ENCODE assay signal across 18 cellular contexts in the genomic region with DNA sequence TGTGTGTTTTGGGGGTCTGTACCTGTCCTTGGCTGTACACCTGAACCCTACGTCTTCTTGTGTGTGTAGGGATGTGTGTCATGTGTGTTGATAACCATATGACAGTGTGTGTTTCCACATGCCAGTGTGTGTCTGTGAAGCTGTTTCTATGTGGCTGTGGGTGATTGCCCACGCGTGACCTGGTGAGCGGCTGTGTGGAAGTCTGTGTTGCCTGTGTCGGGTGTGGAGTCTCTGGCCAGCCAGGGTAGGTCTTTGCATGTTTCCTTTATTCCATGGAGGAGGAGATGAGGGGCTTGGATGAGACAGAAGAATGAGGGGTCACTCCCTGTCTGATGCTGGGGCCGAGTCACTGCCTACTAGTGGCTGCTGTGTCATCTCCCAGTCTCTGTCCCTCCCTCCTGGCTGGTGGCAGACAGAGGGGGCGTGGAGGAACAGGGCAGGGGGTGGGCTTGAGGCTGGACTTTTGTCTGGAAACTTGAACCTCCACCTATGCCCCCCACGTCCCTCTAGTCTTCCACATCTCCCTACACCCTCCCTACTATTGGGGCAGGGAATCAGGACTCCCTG. TPM values are rescaled to one million over a fixed set of nuclear protein-coding genes. Genes with fewer than 3 reads are reported as not detected.
DNase-seq lines count a peak whose midpoint lies in the region; ATAC-seq and TF ChIP-seq lines count a peak whose summit lies in the region.
"Had no signal": no experiment of that assay in that cellular context is flagged by ENCODE, and none has a peak within 500 bp of the region (broad histone marks: within the 10 kb centered on the region; RNA-seq: fewer than 3 reads in every experiment).

No MANE protein-coding gene starts in this region.

- TF ChIP-seq POLR2A in erythroblast (IDR thresholded peaks at IDR 0.05; ENCODE audit: low read length): no peak

- no peaks in the 10 kb centered on the region for H3K27me3 Mint-ChIP-seq in activated naive CD8-positive, alpha-beta T cell
- peaks cover 10% of the 10 kb centered on the region for H3K27me3 Mint-ChIP-seq in activated naive CD8-positive, alpha-beta T cell treated with anti-CD3 and anti-CD28 coated beads, Interleukin-2, amount 50 U/mL, for 24 hours
- no peaks in the 10 kb centered on the region for H3K27me3 Mint-ChIP-seq in chondrocyte (ENCODE audit: low read depth)
- H3K27me3 Mint-ChIP-seq: activated CD8-positive, alpha-beta T cell treated with anti-CD3 and anti-CD28 coated beads for 36 hours had no signal

- peak overlapping the region; percentile 20 for H3K4me3 Mint-ChIP-seq in activated naive CD8-positive, alpha-beta T cell
- no peak overlapping the region for H3K4me3 Mint-ChIP-seq in activated naive CD8-positive, alpha-beta T cell treated with anti-CD3 and anti-CD28 coated beads, Interleukin-2, amount 50 U/mL, for 24 hours
- no peak overlapping the region for H3K4me3 Mint-ChIP-seq in chondrocyte (ENCODE audit: unreplicated experiment)
- H3K4me3 Mint-ChIP-seq: activated CD8-positive, alpha-beta T cell treated with anti-CD3 and anti-CD28 coated beads for 36 hours; activated T-cell treated with anti-CD3 and anti-CD28 coated beads, Interleukin-2, amount 50 U/mL, for 4 hours; T-helper 1 cell treated with Interleukin-12 subunit alpha and Interleukin-12 subunit beta and Interleukin-4 antibody, amounts not matched to agents 30 μg/mL and 1 μg/mL, for 36 hours had no signal

- no peaks in the 10 kb centered on the region for H3K9me3 Mint-ChIP-seq in activated naive CD8-positive, alpha-beta T cell (ENCODE audit: low read depth)
- H3K9me3 Mint-ChIP-seq in activated naive CD8-positive, alpha-beta T cell treated with anti-CD3 and anti-CD28 coated beads, Interleukin-2, amount 50 U/mL, for 24 hours: no peaks in the 10 kb centered on the region
- H3K9me3 Mint-ChIP-seq in chondrocyte (ENCODE audit: low read depth): no peaks in the 10 kb centered on the region
- H3K9me3 Mint-ChIP-seq: activated CD8-positive, alpha-beta T cell treated with anti-CD3 and anti-CD28 coated beads for 36 hours; activated T-cell treated with anti-CD3 and anti-CD28 coated beads, Interleukin-2, amount 50 U/mL, for 4 hours; T-helper 1 cell treated with Interleukin-12 subunit alpha and Interleukin-12 subunit beta and Interleukin-4 antibody, amounts not matched to agents 30 μg/mL and 1 μg/mL, for 36 hours had no signal

- no peak overlapping the region for H3K27ac Mint-ChIP-seq in activated naive CD8-positive, alpha-beta T cell
- no peak overlapping the region for H3K27ac Mint-ChIP-seq in activated naive CD8-positive, alpha-beta T cell treated with anti-CD3 and anti-CD28 coated beads, Interleukin-2, amount 50 U/mL, for 24 hours
- H3K27ac Mint-ChIP-seq in chondrocyte (ENCODE audit: unreplicated experiment): no peak overlapping the region
- H3K27ac Mint-ChIP-seq: activated CD8-positive, alpha-beta T cell treated with anti-CD3 and anti-CD28 coated beads for 36 hours; T-helper 1 cell treated with Interleukin-12 subunit alpha and Interleukin-12 subunit beta and Interleukin-4 antibody, amounts not matched to agents 30 μg/mL and 1 μg/mL, for 36 hours had no signal

- H3K36me3 Mint-ChIP-seq in activated naive CD8-positive, alpha-beta T cell: no peaks in the 10 kb centered on the region
- H3K36me3 Mint-ChIP-seq in activated naive CD8-positive, alpha-beta T cell treated with anti-CD3 and anti-CD28 coated beads, Interleukin-2, amount 50 U/mL, for 24 hours (ENCODE audit: low read depth): peaks cover 6% of the 10 kb centered on the region
- no peaks in the 10 kb centered on the region for H3K36me3 Mint-ChIP-seq in chondrocyte (ENCODE audit: low read depth)

- DNase-seq in activated naive CD8-positive, alpha-beta T cell treated with anti-CD3 and anti-CD28 coated beads, Interleukin-2, amount 50 U/mL, for 24 hours: no peak
- DNase-seq in erythroblast (lab: John Stamatoyannopoulos, UW) (peak; percentile 29 to 50), cerebellum (ENCODE audit: low spot score) (no peak), chondrocyte (ENCODE audit: low spot score) (no peak)
- DNase-seq: activated CD4-positive, CD25-positive, alpha-beta regulatory T cell; activated CD8-positive, alpha-beta T cell treated with anti-CD3 and anti-CD28 coated beads for 36 hours; activated naive CD4-positive, alpha-beta T cell treated with anti-CD3 and anti-CD28 coated beads, Interleukin-2, amount 50 U/mL, for 16 hours; activated T-cell treated with anti-CD3 and anti-CD28 coated beads, Interleukin-2, amount 50 U/mL, for 4 hours; colonic mucosa; foreskin keratinocyte; midbrain; NCI-H1048; NCI-H2107; NCI-H524; Right ventricle myocardium superior had no signal

- H3K4me1 Mint-ChIP-seq in activated naive CD8-positive, alpha-beta T cell (ENCODE audit: low read depth): peaks cover 12% of the 10 kb centered on the region
- H3K4me1 Mint-ChIP-seq in activated naive CD8-positive, alpha-beta T cell treated with anti-CD3 and anti-CD28 coated beads, Interleukin-2, amount 50 U/mL, for 24 hours: peaks cover 20% of the 10 kb centered on the region
- peaks cover 18% of the 10 kb centered on the region for H3K4me1 Mint-ChIP-seq in chondrocyte (ENCODE audit: low read depth)

- no peak for ATAC-seq in activated naive CD8-positive, alpha-beta T cell treated with anti-CD3 and anti-CD28 coated beads, Interleukin-2, amount 50 U/mL, for 24 hours
- ATAC-seq in GM18502 (IDR thresholded peaks at IDR 0.05; ENCODE audit: poor library complexity, unreplicated experiment): no peak
- ATAC-seq: activated CD8-positive, alpha-beta T cell treated with anti-CD3 and anti-CD28 coated beads for 36 hours; activated T-cell treated with anti-CD3 and anti-CD28 coated beads, Interleukin-2, amount 50 U/mL, for 4 hours; foreskin keratinocyte had no signal

- no peak for TF ChIP-seq CTCF in chondrocyte (IDR thresholded peaks at IDR 0.05)

RNA-seq across cellular contexts. Expression of a gene that starts 2.9 kb away (rescaled TPM):
- total RNA-seq in cerebellum (2.5 TPM), chondrocyte (25.5 to 50.9 TPM (median 43.8 TPM) in 3 replicates)

RNA-seq across cellular contexts. Expression of a gene that starts 31.9 kb away (rescaled TPM):
- 36.0 TPM for total RNA-seq in cerebellum
- total RNA-seq in chondrocyte: 11.5 to 16.0 TPM (median 13.7 TPM) in 3 replicates

RNA-seq across cellular contexts. Expression of a gene that starts 33.3 kb away (rescaled TPM):
- total RNA-seq in cerebellum: not detected
- total RNA-seq in chondrocyte: 0.52 to 0.63 TPM in 2 of 3 replicates, not detected in the other

RNA-seq across cellular contexts. Expression of a gene that starts 41.2 kb away (rescaled TPM):
- total RNA-seq in cerebellum (36.9 TPM), chondrocyte (72.4 to 93.1 TPM (median 77.9 TPM) in 3 replicates)

RNA-seq across cellular contexts. Expression of a gene that starts 42.3 kb away (rescaled TPM):
- 11.2 TPM for total RNA-seq in cerebellum
- 65.6 to 145 TPM (median 142 TPM) in 3 replicates for total RNA-seq in chondrocyte

Comparison
In these comparisons a context has a peak if more than half of its experiments do, and no peak if none do; other contexts are left out.
1. DNase-seq: peak in erythroblast (2 of 2); none in activated naive CD8-positive, alpha-beta T cell treated with anti-CD3 and anti-CD28 coated beads, Interleukin-2, amount 50 U/mL, for 24 hours (single experiment), cerebellum (single experiment) and chondrocyte (single experiment).